In the genomic region with DNA sequence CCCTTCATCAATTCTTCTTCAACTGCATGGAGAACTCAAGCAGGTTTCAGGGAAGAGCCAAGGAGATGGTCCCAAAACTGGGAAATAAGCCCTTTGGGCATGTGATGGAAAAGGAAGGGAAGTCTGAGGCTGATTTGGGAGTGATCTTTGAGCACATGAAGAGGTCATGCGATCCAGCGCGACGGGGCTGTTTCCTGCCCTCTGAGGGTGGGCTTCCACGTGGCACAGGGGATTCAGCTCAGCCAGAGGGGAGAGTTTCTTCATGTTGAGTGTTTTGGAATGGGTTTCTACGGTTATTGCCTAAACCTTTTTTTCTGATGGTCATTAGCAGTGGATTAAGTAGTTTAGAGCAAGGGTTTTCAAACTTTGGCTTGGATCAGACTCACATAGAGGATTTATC, we compare ENCODE assay signal across 32 cellular contexts. TPM values are rescaled to one million over a fixed set of nuclear protein-coding genes. Genes with fewer than 3 reads are reported as not detected.
"Had no signal": no experiment of that assay in that cellular context is flagged by ENCODE, and none has a peak within 500 bp of the region (broad histone marks: within the 10 kb centered on the region; RNA-seq: fewer than 3 reads in every experiment).

No MANE protein-coding gene starts in this region.

- H3K27ac Mint-ChIP-seq: activated naive CD4-positive, alpha-beta T cell treated with anti-CD3 and anti-CD28 coated beads, Interleukin-2, amount 10 ng/mL, durations not matched to agents 7 days and 5 days; activated naive CD8-positive, alpha-beta T cell; activated naive CD8-positive, alpha-beta T cell treated with anti-CD3 and anti-CD28 coated beads, Interleukin-2, amount 50 U/mL, for 24 hours; activated T-helper 1 cell treated with anti-CD3 and anti-CD28 coated beads, Interleukin-12 subunit alpha, Interleukin-12 subunit beta, Interleukin-2, Interleukin-4 antibody, amounts not matched to agents 30 ng/mL and 10 ng/mL and 1 ng/mL, durations not matched to agents 14 hours and 24 hours and 36 hours; T-cell had no signal

- H3K27ac ChIP-seq: KMS-11, PC-9 had no signal

- H2AFZ ChIP-seq: PC-9 had no signal

- H3K4me1 Mint-ChIP-seq: brain had no signal

- H3K9ac ChIP-seq: KMS-11 had no signal

- H3K27me3 Mint-ChIP-seq: activated CD4-positive, alpha-beta T cell treated with anti-CD3 and anti-CD28 coated beads, Interleukin-2, amount 10 ng/mL, durations not matched to agents 24 days and 14 days; activated naive CD4-positive, alpha-beta T cell treated with anti-CD3 and anti-CD28 coated beads, Interleukin-2, amount 10 ng/mL, durations not matched to agents 7 days and 5 days; activated naive CD8-positive, alpha-beta T cell; activated naive CD8-positive, alpha-beta T cell treated with anti-CD3 and anti-CD28 coated beads, Interleukin-2, amount 50 U/mL, for 24 hours; brain; T-cell had no signal

- ATAC-seq: activated naive CD8-positive, alpha-beta T cell treated with anti-CD3 and anti-CD28 coated beads, Interleukin-2, amount 50 U/mL, for 24 hours; Right ventricle myocardium inferior; SK-N-SH treated with all-trans-retinoic acid at 6 μM for 48 hours; T-cell had no signal

- H3K4me2 ChIP-seq: KMS-11, PC-9 had no signal

- H3K4me3 Mint-ChIP-seq: activated CD4-positive, alpha-beta T cell treated with anti-CD3 and anti-CD28 coated beads, Interleukin-2, amount 10 ng/mL, durations not matched to agents 24 days and 14 days; activated naive CD4-positive, alpha-beta T cell treated with anti-CD3 and anti-CD28 coated beads, Interleukin-2, amount 10 ng/mL, durations not matched to agents 7 days and 5 days; activated naive CD8-positive, alpha-beta T cell; activated naive CD8-positive, alpha-beta T cell treated with anti-CD3 and anti-CD28 coated beads, Interleukin-2, amount 50 U/mL, for 24 hours; activated T-helper 1 cell treated with anti-CD3 and anti-CD28 coated beads, Interleukin-12 subunit alpha, Interleukin-12 subunit beta, Interleukin-2, Interleukin-4 antibody, amounts not matched to agents 30 ng/mL and 10 ng/mL and 1 ng/mL, durations not matched to agents 14 hours and 24 hours and 36 hours; brain; T-cell had no signal

- H3K9me3 Mint-ChIP-seq: activated CD4-positive, alpha-beta T cell treated with anti-CD3 and anti-CD28 coated beads, Interleukin-2, amount 10 ng/mL, durations not matched to agents 24 days and 14 days; activated naive CD4-positive, alpha-beta T cell treated with anti-CD3 and anti-CD28 coated beads, Interleukin-2, amount 10 ng/mL, durations not matched to agents 7 days and 5 days; activated naive CD8-positive, alpha-beta T cell treated with anti-CD3 and anti-CD28 coated beads, Interleukin-2, amount 50 U/mL, for 24 hours; activated T-helper 1 cell treated with anti-CD3 and anti-CD28 coated beads, Interleukin-12 subunit alpha, Interleukin-12 subunit beta, Interleukin-2, Interleukin-4 antibody, amounts not matched to agents 30 ng/mL and 10 ng/mL and 1 ng/mL, durations not matched to agents 14 hours and 24 hours and 36 hours; T-cell had no signal

- DNase-seq: activated CD4-positive, alpha-beta T cell treated with anti-CD3 and anti-CD28 coated beads, Interleukin-2, amount 10 ng/mL, durations not matched to agents 24 days and 14 days; activated CD4-positive, alpha-beta T cell treated with anti-CD3 and anti-CD28 coated beads, Interleukin-2, amount 50 U/mL, for 4 hours; activated effector memory CD4-positive, alpha-beta T cell treated with Interleukin-2 at 50 U/mL for 16 hours; activated naive CD4-positive, alpha-beta T cell treated with anti-CD3 and anti-CD28 coated beads, Interleukin-2, amount 10 ng/mL, durations not matched to agents 7 days and 5 days; activated naive CD8-positive, alpha-beta T cell treated with anti-CD3 and anti-CD28 coated beads, Interleukin-2, amount 50 U/mL, for 24 hours; activated T-cell treated with anti-CD3 and anti-CD28 coated beads, Interleukin-2, amount 50 U/mL, for 1 hour; anterior cingulate cortex; caudate nucleus; cerebellar nuclear complex; MM.1S; MV-4-11; NCI-H1092; NCI-H1417; NCI-H146; NCI-H187; NCI-H2029 treated with DMSO at 0.1 percent for 48 hours; NCI-H2107; NCI-H2171; NCI-H510A; NCI-H526; NCI-H748 treated with DMSO at 0.1 percent for 48 hours; NK-92 treated with Interleukin-12 subunit alpha and Interleukin-12 subunit beta, amount 100 ng/mL, for 24 hours; PC-9; SIG-M5; T-cell had no signal

- H3K4me3 ChIP-seq: PC-9 had no signal

RNA-seq across cellular contexts. Expression of a gene that starts 30.2 kb away (rescaled TPM):
- total RNA-seq: PC-9, SK-MEL-5 had no signal
